Comparison of ENCODE assay signal across 29 cellular contexts in the genomic region with DNA sequence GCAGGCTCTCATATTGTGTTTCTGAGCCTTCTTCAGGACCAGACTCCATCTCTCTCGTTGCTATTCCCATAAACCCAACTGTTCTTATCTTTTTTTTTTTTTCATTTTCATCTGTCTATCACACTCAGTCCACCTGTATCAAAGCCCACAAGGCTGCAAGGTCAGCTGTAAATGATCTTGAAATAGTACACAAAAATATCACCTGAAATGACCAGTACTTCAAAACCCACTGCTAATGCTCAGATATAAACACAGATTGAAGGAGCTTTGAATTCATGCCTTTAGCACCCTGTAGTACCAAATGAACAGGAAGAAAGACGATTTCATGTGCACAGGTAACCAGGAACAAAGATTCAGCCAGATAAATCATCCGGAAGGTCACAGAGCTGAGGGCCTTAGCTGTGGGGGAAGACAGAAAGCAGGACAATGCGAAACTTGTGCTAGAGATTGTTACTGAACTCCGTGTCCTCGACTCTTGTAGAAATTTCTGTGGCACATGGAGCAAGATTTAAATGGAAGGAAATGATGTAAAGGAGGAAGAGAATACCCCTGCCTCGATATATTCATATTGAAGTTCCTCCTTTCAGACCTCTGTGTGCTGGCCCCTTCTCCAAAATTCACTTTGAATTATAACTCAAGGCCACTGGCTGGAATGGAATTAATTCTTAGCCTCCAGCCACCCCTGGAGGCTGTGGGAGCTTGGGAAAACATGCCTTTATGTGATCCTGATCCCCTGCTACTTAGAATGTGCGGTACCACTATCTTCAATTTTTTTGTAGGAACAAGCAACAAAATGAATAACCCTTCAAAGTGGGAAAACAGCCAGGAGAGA. TPM values are rescaled to one million over a fixed set of nuclear protein-coding genes. Genes with fewer than 3 reads are reported as not detected.
DNase-seq lines count a peak whose midpoint lies in the region; ATAC-seq and TF ChIP-seq lines count a peak whose summit lies in the region.
"Had no signal": no experiment of that assay in that cellular context is flagged by ENCODE, and none has a peak within 500 bp of the region (broad histone marks: within the 10 kb centered on the region; RNA-seq: fewer than 3 reads in every experiment).

No MANE protein-coding gene starts in this region.

- no peaks in the 10 kb centered on the region for H3K36me3 Mint-ChIP-seq in activated T-cell treated with anti-CD3 and anti-CD28 coated beads, Interleukin-2, amount 50 U/mL, for 24 hours (ENCODE audit: low read depth)

- intact Hi-C loops in lower lobe of right lung (cut with DNase I) = no loop called here
- intact Hi-C loops in tibial artery (cut with DNase I; ENCODE audit: low total_unique reads) = no loop called here

- H3K36me3 ChIP-seq in Karpas-422 (ENCODE audit: insufficient read depth, low read length) (no peaks in the 10 kb centered on the region), lower lobe of right lung (no peaks in the 10 kb centered on the region), tibial artery (peaks cover 0 to 3% (median 0%) of the 10 kb centered on the region in 3 donors)
- H3K36me3 ChIP-seq: HAP-1, pancreas, SJSA1 had no signal

- H3K4me3 Mint-ChIP-seq in activated T-cell treated with anti-CD3 and anti-CD28 coated beads, Interleukin-2, amount 50 U/mL, for 24 hours = no peak overlapping the region
- H3K4me3 Mint-ChIP-seq: activated CD8-positive, alpha-beta T cell treated with anti-CD3 and anti-CD28 coated beads for 36 hours; dendritic cell treated with granulocyte-macrophage colony-stimulating factor and Interleukin-4, amounts not matched to agents 40 ng/mL and 50 ng/mL, for 4 days; nephron progenitor cell; stimulated activated naive CD8-positive, alpha-beta T cell treated with anti-CD3 and anti-CD28 coated beads, Interleukin-15, Interleukin-2, amounts not matched to agents 100 ng/mL and 50 ng/mL, for 24 hours had no signal

- H3K27ac Mint-ChIP-seq in activated T-cell treated with anti-CD3 and anti-CD28 coated beads, Interleukin-2, amount 50 U/mL, for 24 hours = no peak overlapping the region
- H3K27ac Mint-ChIP-seq: activated CD8-positive, alpha-beta T cell treated with anti-CD3 and anti-CD28 coated beads for 36 hours; dendritic cell treated with granulocyte-macrophage colony-stimulating factor and Interleukin-4, amounts not matched to agents 40 ng/mL and 50 ng/mL, for 4 days; nephron progenitor cell; stimulated activated naive CD8-positive, alpha-beta T cell treated with anti-CD3 and anti-CD28 coated beads, Interleukin-15, Interleukin-2, amounts not matched to agents 100 ng/mL and 50 ng/mL, for 24 hours had no signal

- no peaks in the 10 kb centered on the region for H3K79me2 ChIP-seq in Karpas-422 (ENCODE audit: low read length)

- no peaks in the 10 kb centered on the region for H3K9me3 Mint-ChIP-seq in activated T-cell treated with anti-CD3 and anti-CD28 coated beads, Interleukin-2, amount 50 U/mL, for 24 hours
- H3K9me3 Mint-ChIP-seq: activated CD8-positive, alpha-beta T cell treated with anti-CD3 and anti-CD28 coated beads for 36 hours; dendritic cell treated with granulocyte-macrophage colony-stimulating factor and Interleukin-4, amounts not matched to agents 40 ng/mL and 50 ng/mL, for 4 days; nephron progenitor cell; stimulated activated naive CD8-positive, alpha-beta T cell treated with anti-CD3 and anti-CD28 coated beads, Interleukin-15, Interleukin-2, amounts not matched to agents 100 ng/mL and 50 ng/mL, for 24 hours had no signal

- ATAC-seq in lower lobe of right lung = no peak
- ATAC-seq: activated CD8-positive, alpha-beta T cell treated with anti-CD3 and anti-CD28 coated beads for 36 hours; mucosa of descending colon; pancreas had no signal

- H3K27me3 Mint-ChIP-seq in activated T-cell treated with anti-CD3 and anti-CD28 coated beads, Interleukin-2, amount 50 U/mL, for 24 hours = peaks cover 82% of the 10 kb centered on the region

- H3K27me3 ChIP-seq in Karpas-422 (ENCODE audit: low read length) = no peaks in the 10 kb centered on the region
- H3K27me3 ChIP-seq in lower lobe of right lung (ENCODE audit: low read depth) = peaks cover 21% of the 10 kb centered on the region
- no peaks in the 10 kb centered on the region for H3K27me3 ChIP-seq in tibial artery
- H3K27me3 ChIP-seq: pancreas had no signal

- peak; percentile 24 for DNase-seq in Karpas-422
- no peak for DNase-seq in coronary artery (ENCODE audit: low spot score)
- no peak for DNase-seq in lower lobe of right lung
- DNase-seq in tibial artery = no peak
- no peak for DNase-seq in kidney tubule cell (ENCODE audit: low spot score)
- DNase-seq in NOMO-1 treated with dmso at 0.1 percent for 144 hours (lab: John Stamatoyannopoulos, UW; ENCODE audit: unreplicated experiment) = no peak
- DNase-seq in activated T-cell treated with anti-CD3 and anti-CD28 coated beads, Interleukin-2, amount 50 U/mL, for 24 hours = no peak
- DNase-seq in GF-D8 (lab: John Stamatoyannopoulos, UW) = no peak
- DNase-seq: ACHN; activated CD4-positive, alpha-beta T cell treated with anti-CD3 and anti-CD28 coated beads for 1 hour; activated CD8-positive, alpha-beta T cell treated with anti-CD3 and anti-CD28 coated beads for 36 hours; activated gamma-delta T cell; Caco-2; DMS79 treated with DMSO at 0.1 percent for 48 hours; hypothalamus; mucosa of descending colon; NCI-H1048; NCI-H1694 treated with DMSO at 0.1 percent for 48 hours; NCI-H2171 treated with DMSO at 0.1 percent for 48 hours; NCI-H524; nephron progenitor cell; pancreas; stimulated activated CD4-positive, alpha-beta T cell treated with anti-CD3 and anti-CD28 coated beads, Interleukin-15, amount 100 ng/mL, for 24 hours; T-helper 1 cell had no signal

- no peaks in the 10 kb centered on the region for H4K20me1 ChIP-seq in Karpas-422 (ENCODE audit: insufficient read depth, low read depth, low read length)

- H3K4me1 Mint-ChIP-seq in activated T-cell treated with anti-CD3 and anti-CD28 coated beads, Interleukin-2, amount 50 U/mL, for 24 hours (ENCODE audit: low read depth) = peaks cover 18% of the 10 kb centered on the region

- H3K4me1 ChIP-seq in Karpas-422 (ENCODE audit: low read length) = no peaks in the 10 kb centered on the region
- H3K4me1 ChIP-seq in lower lobe of right lung = peaks cover 26% of the 10 kb centered on the region
- H3K4me1 ChIP-seq in tibial artery = peaks cover 0 to 68% (median 38%) of the 10 kb centered on the region in 4 donors
- H3K4me1 ChIP-seq: Caco-2, HAP-1 had no signal

- H2AFZ ChIP-seq in Karpas-422 (ENCODE audit: low read length) = no peak overlapping the region

- H3K4me2 ChIP-seq in Karpas-422 (ENCODE audit: low read depth, low read length, poor library complexity, severe bottlenecking) = no peak overlapping the region

- H3K9ac ChIP-seq in Karpas-422 (ENCODE audit: low read length) = no peak overlapping the region

- TF ChIP-seq CTCF in coronary artery (IDR thresholded peaks at IDR 0.05) (no peak), lower lobe of right lung (IDR thresholded peaks at IDR 0.05) (no peak), tibial artery (IDR thresholded peaks at IDR 0.05) (no peak)

- no peaks in the 10 kb centered on the region for H3K9me2 ChIP-seq in Karpas-422 (replicated peaks; ENCODE audit: insufficient read depth, low read length)

- no peak overlapping the region for H3K4me3 ChIP-seq in Karpas-422 (ENCODE audit: low read length)
- peak overlapping the region; percentile 26 for H3K4me3 ChIP-seq in coronary artery
- H3K4me3 ChIP-seq in lower lobe of right lung = peak overlapping the region; percentile 61
- H3K4me3 ChIP-seq in tibial artery = peak overlapping the region; percentile 62 to 84
- H3K4me3 ChIP-seq: HAP-1, mucosa of descending colon, pancreas, SJSA1 had no signal

- H3K9me3 ChIP-seq in Karpas-422 (ENCODE audit: low read length) (no peaks in the 10 kb centered on the region), lower lobe of right lung (no peaks in the 10 kb centered on the region), tibial artery (no peaks in the 10 kb centered on the region)
- H3K9me3 ChIP-seq: Caco-2, HAP-1, mucosa of descending colon, pancreas had no signal

- no peak overlapping the region for H3K27ac ChIP-seq in Karpas-422 (ENCODE audit: low read length)
- H3K27ac ChIP-seq in coronary artery = peak overlapping the region; percentile 27 to 56
- no peak overlapping the region for H3K27ac ChIP-seq in lower lobe of right lung
- H3K27ac ChIP-seq in tibial artery = peak overlapping the region; percentile 90 to 91
- H3K27ac ChIP-seq: pancreas, SJSA1 had no signal

RNA-seq across cellular contexts. Expression of a gene that starts 4.1 kb away (rescaled TPM):
- not detected in 2 replicates for total RNA-seq in Karpas-422 (2014; rRNA removed; shearing (Covaris generic); ENCODE audit: low replicate concordance)
- total RNA-seq in lower lobe of right lung = 29.4 TPM
- total RNA-seq: fibroblast of villous mesenchyme had no signal

Comparison
In these comparisons a context has a peak if more than half of its experiments do, and no peak if none do; other contexts are left out.
1. H3K27ac ChIP-seq: peak in coronary artery (2 of 2) and tibial artery (2 of 2); none in Karpas-422 (single experiment) and lower lobe of right lung (single experiment).
2. RNA of a gene that starts 4.1 kb away (total RNA-seq): 29.4 TPM in lower lobe of right lung (single experiment); not detected in Karpas-422; every median in the first group is over 10 times any median in the second.